In genomic region chr10:92432596-92432995, GRCh38 we compare ENCODE assay signal across 1 cellular context.
TF ChIP-seq lines count a peak whose summit lies in the region.

No MANE protein-coding gene starts in this region.

TF ChIP-seq in H1, 55 proteins besides CTCF, POLR2A, EP300 and RAD21:
- TF ChIP-seq RFX5 (IDR thresholded peaks at IDR 0.05; ENCODE audit: borderline replicate concordance, low read depth, low read length), result no peak
- no peak for TF ChIP-seq GTF2F1 (IDR thresholded peaks at IDR 0.05; ENCODE audit: borderline replicate concordance, low read depth, low read length)
- TF ChIP-seq GABPA (IDR thresholded peaks at IDR 0.05; ENCODE audit: borderline replicate concordance, insufficient read depth, low read length), result no peak
- no peak for TF ChIP-seq CBX8 (IDR thresholded peaks at IDR 0.05; ENCODE audit: borderline replicate concordance, low read depth, low read length)
- no peak for TF ChIP-seq BRCA1 (IDR thresholded peaks at IDR 0.05; ENCODE audit: low read depth, low read length)
- TF ChIP-seq MAX (IDR thresholded peaks at IDR 0.05), result no peak
- no peak for TF ChIP-seq SP4 (IDR thresholded peaks at IDR 0.05; ENCODE audit: low read length)
- TF ChIP-seq HDAC2 (IDR thresholded peaks at IDR 0.05; ENCODE audit: borderline replicate concordance in 1 of 2, low read depth in 2 of 2, low read length in 2 of 2), result no peak
- no peak for TF ChIP-seq SUZ12 (IDR thresholded peaks at IDR 0.05; ENCODE audit: low read length)
- TF ChIP-seq SIX5 (IDR thresholded peaks at IDR 0.05; ENCODE audit: low read depth, low read length), result no peak
- TF ChIP-seq ASH2L (IDR thresholded peaks at IDR 0.05; ENCODE audit: low read length), result no peak
- TF ChIP-seq BCL11A (IDR thresholded peaks at IDR 0.05; ENCODE audit: low read depth in 2 of 2, low read length in 2 of 2), result no peak
- no peak for TF ChIP-seq CHD2 (IDR thresholded peaks at IDR 0.05; ENCODE audit: low read length)
- TF ChIP-seq SAP30 (IDR thresholded peaks at IDR 0.05; ENCODE audit: insufficient read depth, insufficient replicate concordance, low read length), result no peak
- no peak for TF ChIP-seq TAF1 (IDR thresholded peaks at IDR 0.05; ENCODE audit: low read depth, low read length)
TF ChIP-seq in H1: peak in this region for 0.
